8 cellular contexts compared by ENCODE assay signal in genomic region chr1:145015744-145016489, GRCh38.
DNase-seq lines count a peak whose midpoint lies in the region; ATAC-seq and TF ChIP-seq lines count a peak whose summit lies in the region.
"Not testable (repeated sequence)": the region's sequence is repeated elsewhere in the genome, so short reads cannot be mapped to it uniquely, and the experiment has no call there.

No MANE protein-coding gene starts in this region.

- H3F3A ChIP-seq in PC-3 (ENCODE audit: low read length, unreplicated experiment) = not testable (repeated sequence)

- peak; percentile 70 for ATAC-seq in GM18502 (IDR thresholded peaks at IDR 0.05; ENCODE audit: poor library complexity, unreplicated experiment)
- peak; percentile 65 for ATAC-seq in GM19463 (IDR thresholded peaks at IDR 0.05; ENCODE audit: unreplicated experiment)
- ATAC-seq in HG02623 (IDR thresholded peaks at IDR 0.05; ENCODE audit: unreplicated experiment) = peak; percentile 37
- peak; percentile 42 for ATAC-seq in HG03108 (IDR thresholded peaks at IDR 0.05; ENCODE audit: unreplicated experiment)
- ATAC-seq in PC-3 = peak; percentile 75
- peak; percentile 61 for ATAC-seq in left ventricle myocardium superior
- peak; percentile 89 to 91 for ATAC-seq in stimulated activated naive B cell treated with anti-CD40 and anti-IgM and Interleukin-4, amounts not matched to agents 10 μg/mL and 1 μg/mL and 100 μg/mL, for 72 hours (replicated peaks)

- not testable (repeated sequence) for H3K27me3 Mint-ChIP-seq in activated T-helper 2 cell treated with anti-CD3 and anti-CD28 coated beads, Interferon-gamma antibody, Interleukin-2, Interleukin-4, amounts not matched to agents 10 μg/mL and 5 μg/mL and 100 μg/mL, durations not matched to agents 14 hours and 24 hours and 36 hours (ENCODE audit: low read depth); stimulated activated naive B cell treated with anti-CD40 and anti-IgM and Interleukin-4, amounts not matched to agents 10 μg/mL and 1 μg/mL and 100 μg/mL, for 72 hours

- H3K9ac ChIP-seq in PC-3 (ENCODE audit: low read length) = not testable (repeated sequence)

- not testable (repeated sequence) for H3K4me2 ChIP-seq in PC-3 (ENCODE audit: low read length)

- H3K9me3 ChIP-seq in PC-3 (ENCODE audit: low read length) = not testable (repeated sequence)

- not testable (repeated sequence) for DNase-seq in PC-3; activated T-helper 2 cell treated with anti-CD3 and anti-CD28 coated beads, Interferon-gamma antibody, Interleukin-2, Interleukin-4, amounts not matched to agents 10 μg/mL and 5 μg/mL and 100 μg/mL, durations not matched to agents 14 hours and 24 hours and 36 hours (ENCODE audit: low spot score); left ventricle myocardium superior; stimulated activated naive B cell treated with anti-CD40 and anti-IgM and Interleukin-4, amounts not matched to agents 10 μg/mL and 1 μg/mL and 100 μg/mL, for 72 hours

- not testable (repeated sequence) for H3K36me3 ChIP-seq in PC-3 (ENCODE audit: low read depth, low read length)

- peak overlapping the region; percentile 68 for H3K27ac Mint-ChIP-seq in activated T-helper 2 cell treated with anti-CD3 and anti-CD28 coated beads, Interferon-gamma antibody, Interleukin-2, Interleukin-4, amounts not matched to agents 10 μg/mL and 5 μg/mL and 100 μg/mL, durations not matched to agents 14 hours and 24 hours and 36 hours
- not testable (repeated sequence) for H3K27ac Mint-ChIP-seq in stimulated activated naive B cell treated with anti-CD40 and anti-IgM and Interleukin-4, amounts not matched to agents 10 μg/mL and 1 μg/mL and 100 μg/mL, for 72 hours

- not testable (repeated sequence) for H3K9me3 Mint-ChIP-seq in activated T-helper 2 cell treated with anti-CD3 and anti-CD28 coated beads, Interferon-gamma antibody, Interleukin-2, Interleukin-4, amounts not matched to agents 10 μg/mL and 5 μg/mL and 100 μg/mL, durations not matched to agents 14 hours and 24 hours and 36 hours; stimulated activated naive B cell treated with anti-CD40 and anti-IgM and Interleukin-4, amounts not matched to agents 10 μg/mL and 1 μg/mL and 100 μg/mL, for 72 hours

- CTCF ChIA-PET in PC-3 (lab: Charles Lee) = not testable (repeated sequence)

- H3K27ac ChIP-seq in PC-3 (ENCODE audit: low read length) = not testable (repeated sequence)

- H3K4me1 ChIP-seq in PC-3 (ENCODE audit: insufficient read depth, low read length) = not testable (repeated sequence)

- TF ChIP-seq CTCF in PC-3 (conservative IDR thresholded peaks at IDR 0.05; ENCODE audit: low read depth, low read length) = not testable (repeated sequence)

- POLR2A ChIA-PET in PC-3 (lab: Charles Lee; ENCODE audit: unreplicated experiment) = not testable (repeated sequence)

- not testable (repeated sequence) for H3K4me3 ChIP-seq in PC-3 (ENCODE audit: low read length)

- intact Hi-C loops in PC-3 (cut with micrococcal nuclease); activated T-helper 2 cell treated with anti-CD3 and anti-CD28 coated beads, Interferon-gamma antibody, Interleukin-2, Interleukin-4, amounts not matched to agents 10 μg/mL and 5 μg/mL and 100 μg/mL, durations not matched to agents 14 hours and 24 hours and 36 hours (cut with micrococcal nuclease); left ventricle myocardium superior (cut with micrococcal nuclease): not testable (repeated sequence)

- not testable (repeated sequence) for H3K27me3 ChIP-seq in PC-3 (ENCODE audit: low read length)

- not testable (repeated sequence) for BruUV-seq in PC-3 (replicated peaks; lab: Mats Ljungman, UMichigan)

- H3K36me3 Mint-ChIP-seq in activated T-helper 2 cell treated with anti-CD3 and anti-CD28 coated beads, Interferon-gamma antibody, Interleukin-2, Interleukin-4, amounts not matched to agents 10 μg/mL and 5 μg/mL and 100 μg/mL, durations not matched to agents 14 hours and 24 hours and 36 hours (ENCODE audit: low read depth); stimulated activated naive B cell treated with anti-CD40 and anti-IgM and Interleukin-4, amounts not matched to agents 10 μg/mL and 1 μg/mL and 100 μg/mL, for 72 hours: not testable (repeated sequence)

- H2AFZ ChIP-seq in PC-3 (ENCODE audit: low read length) = not testable (repeated sequence)

- not testable (repeated sequence) for H3K9me2 ChIP-seq in PC-3 (replicated peaks; ENCODE audit: low read length)

- H4K20me1 ChIP-seq in PC-3 (ENCODE audit: low read length) = not testable (repeated sequence)

- H3K4me3 Mint-ChIP-seq in activated T-helper 2 cell treated with anti-CD3 and anti-CD28 coated beads, Interferon-gamma antibody, Interleukin-2, Interleukin-4, amounts not matched to agents 10 μg/mL and 5 μg/mL and 100 μg/mL, durations not matched to agents 14 hours and 24 hours and 36 hours (ENCODE audit: low read depth) = not testable (repeated sequence)
- peak overlapping the region in 1 of 2 donors; percentile 62 for H3K4me3 Mint-ChIP-seq in stimulated activated naive B cell treated with anti-CD40 and anti-IgM and Interleukin-4, amounts not matched to agents 10 μg/mL and 1 μg/mL and 100 μg/mL, for 72 hours

- H3K4me1 Mint-ChIP-seq in activated T-helper 2 cell treated with anti-CD3 and anti-CD28 coated beads, Interferon-gamma antibody, Interleukin-2, Interleukin-4, amounts not matched to agents 10 μg/mL and 5 μg/mL and 100 μg/mL, durations not matched to agents 14 hours and 24 hours and 36 hours (ENCODE audit: low read depth) = not testable (repeated sequence)
- H3K4me1 Mint-ChIP-seq in stimulated activated naive B cell treated with anti-CD40 and anti-IgM and Interleukin-4, amounts not matched to agents 10 μg/mL and 1 μg/mL and 100 μg/mL, for 72 hours = peaks cover 6 to 11% of the 10 kb centered on the region in 2 donors

- H3K79me2 ChIP-seq in PC-3 (ENCODE audit: low read length) = not testable (repeated sequence)

Comparison
In these comparisons a context has a peak if more than half of its experiments do, and no peak if none do; other contexts are left out.
1. ATAC-seq: peak in every context shown above with its lines; median percentile 90 in stimulated activated naive B cell treated with anti-CD40 and anti-IgM and Interleukin-4, amounts not matched to agents 10 μg/mL and 1 μg/mL and 100 μg/mL, for 72 hours; 75 in PC-3; 70 in GM18502; 65 in GM19463; 61 in left ventricle myocardium superior; 42 in HG03108; 37 in HG02623.